3 cellular contexts compared by ENCODE assay signal in genomic region chr6:69893266-69893665, GRCh38. TPM values are rescaled to one million over a fixed set of nuclear protein-coding genes. Genes with fewer than 3 reads are reported as not detected.
"Had no signal": no experiment of that assay in that cellular context is flagged by ENCODE, and none has a peak within 500 bp of the region (broad histone marks: within the 10 kb centered on the region; RNA-seq: fewer than 3 reads in every experiment).

No MANE protein-coding gene starts in this region.

RNA-seq across cellular contexts. Expression of gene COL19A1, which starts 26.9 kb away (rescaled TPM):
- total RNA-seq: HepG2, HT1080 had no signal
- polyA plus RNA-seq: HepG2, IMR-90 had no signal
